ENCODE assay signal across 1 cellular context in the genomic region with DNA sequence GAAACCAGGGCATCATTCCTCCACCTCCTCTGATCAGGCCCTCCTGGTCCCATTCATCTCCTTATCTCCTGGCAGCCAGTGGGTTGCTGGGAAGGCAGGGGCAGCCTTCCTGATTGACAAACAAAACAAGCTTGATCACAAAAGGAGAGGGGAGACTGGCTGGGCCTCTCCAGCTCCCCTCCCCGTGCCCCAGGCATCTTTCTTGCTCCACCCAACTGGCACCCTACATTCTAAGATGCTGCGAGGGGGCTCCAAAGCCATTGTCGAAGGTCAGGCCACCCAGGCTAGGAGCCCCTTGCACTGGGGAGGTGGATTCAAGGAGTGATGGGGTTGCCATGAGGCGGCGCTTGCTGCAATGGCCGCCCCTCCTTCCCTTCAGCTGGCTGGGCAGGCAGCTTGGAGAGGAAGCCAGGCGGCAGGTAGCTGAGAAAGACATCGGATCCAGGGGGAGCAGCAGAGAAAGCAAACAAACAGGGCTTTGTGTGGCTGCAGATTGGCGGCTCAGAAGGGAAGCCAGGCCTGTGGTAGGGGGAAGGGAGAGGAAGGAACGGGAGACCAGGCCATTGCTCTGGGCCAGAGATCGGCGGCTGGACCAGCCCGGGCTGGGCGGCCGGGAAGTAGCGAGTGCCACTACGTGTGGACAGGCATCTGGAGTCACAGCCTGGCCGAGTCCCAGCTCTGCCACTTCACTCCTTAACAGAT.
TF ChIP-seq lines count a peak whose summit lies in the region.

No MANE protein-coding gene starts in this region.

TF ChIP-seq in HepG2, 621 proteins besides CTCF, POLR2A, EP300 and RAD21 (continued from another document and continues in another):
- TF ChIP-seq ZNF343 (CRISPR knock-in tag; IDR thresholded peaks at IDR 0.05) (no peak), DPF2 (CRISPR knock-in tag; IDR thresholded peaks at IDR 0.05; ENCODE audit: borderline replicate concordance, low read depth) (0 out of 2 replicates have a peak, but pooled peaks have one; percentile 14), FOXA1 (IDR thresholded peaks at IDR 0.05) (no peak), FOXA1 (CRISPR knock-in tag; IDR thresholded peaks at IDR 0.05) (peak; percentile 74), ZNF354B (CRISPR knock-in tag; IDR thresholded peaks at IDR 0.05) (no peak), IKZF4 (CRISPR knock-in tag; IDR thresholded peaks at IDR 0.05; ENCODE audit: borderline replicate concordance, low read depth, not compliant biosample characterization) (no peak), SIN3B (IDR thresholded peaks at IDR 0.05; ENCODE audit: low read length) (no peak), XBP1 (CRISPR knock-in tag; IDR thresholded peaks at IDR 0.05) (no peak), ZFX (CRISPR knock-in tag; IDR thresholded peaks at IDR 0.05; ENCODE audit: low read depth) (peak; percentile 80), ZNF737 (CRISPR knock-in tag; IDR thresholded peaks at IDR 0.05; ENCODE audit: borderline replicate concordance) (no peak), SKI (IDR thresholded peaks at IDR 0.05; ENCODE audit: partially characterized antibody) (no peak), ZFP90 (CRISPR knock-in tag; IDR thresholded peaks at IDR 0.05; ENCODE audit: borderline replicate concordance) (0 out of 2 replicates have a peak, but pooled peaks have one; percentile 63), ARNTL (CRISPR knock-in tag; IDR thresholded peaks at IDR 0.05) (no peak), CBX2 (IDR thresholded peaks at IDR 0.05; ENCODE audit: low read depth, low read length) (no peak), CBX2 (CRISPR knock-in tag; IDR thresholded peaks at IDR 0.05; ENCODE audit: low read depth) (no peak), ZNF382 (CRISPR knock-in tag; IDR thresholded peaks at IDR 0.05; ENCODE audit: borderline replicate concordance) (no peak), HNF1A (IDR thresholded peaks at IDR 0.05; ENCODE audit: low read depth) (no peak), HNF1A (CRISPR knock-in tag; IDR thresholded peaks at IDR 0.05; ENCODE audit: borderline replicate concordance) (no peak), JUNB (CRISPR knock-in tag; IDR thresholded peaks at IDR 0.05; ENCODE audit: borderline replicate concordance) (no peak), RORA (CRISPR knock-in tag; IDR thresholded peaks at IDR 0.05) (no peak), HOXA7 (CRISPR knock-in tag; IDR thresholded peaks at IDR 0.05) (no peak), MXD4 (CRISPR knock-in tag; IDR thresholded peaks at IDR 0.05) (no peak), TBX3 (IDR thresholded peaks at IDR 0.05; ENCODE audit: borderline replicate concordance) (no peak), ZNF24 (IDR thresholded peaks at IDR 0.05) (no peak), NCOA2 (CRISPR knock-in tag; IDR thresholded peaks at IDR 0.05) (no peak; the same call in 1 of the 2 replicates), BRCA1 (CRISPR knock-in tag; IDR thresholded peaks at IDR 0.05) (no peak), ZNF576 (CRISPR knock-in tag; IDR thresholded peaks at IDR 0.05) (0 out of 2 replicates have a peak, but pooled peaks have one; percentile 28), AHR (CRISPR knock-in tag; IDR thresholded peaks at IDR 0.05) (no peak), ZNF205 (CRISPR knock-in tag; IDR thresholded peaks at IDR 0.05) (no peak), HOXD1 (CRISPR knock-in tag; IDR thresholded peaks at IDR 0.05) (no peak), CEBPB (IDR thresholded peaks at IDR 0.05; ENCODE audit: borderline replicate concordance, low read depth, low read length) (no peak), TOE1 (CRISPR knock-in tag; IDR thresholded peaks at IDR 0.05) (no peak), ZNF781 (CRISPR knock-in tag; IDR thresholded peaks at IDR 0.05; ENCODE audit: borderline replicate concordance, not compliant biosample characterization) (no peak), DDIT3 (CRISPR knock-in tag; IDR thresholded peaks at IDR 0.05) (no peak), SMAD3 (CRISPR knock-in tag; IDR thresholded peaks at IDR 0.05) (0 out of 2 replicates have a peak, but pooled peaks have one; percentile 28), EED (CRISPR knock-in tag; IDR thresholded peaks at IDR 0.05) (no peak), ZNF34 (CRISPR knock-in tag; IDR thresholded peaks at IDR 0.05; ENCODE audit: borderline replicate concordance) (no peak), NAIF1 (CRISPR knock-in tag; IDR thresholded peaks at IDR 0.05; ENCODE audit: borderline replicate concordance) (0 out of 2 replicates have a peak, but pooled peaks have one; percentile 63), ZNF879 (CRISPR knock-in tag; IDR thresholded peaks at IDR 0.05) (no peak), ZBTB1 (CRISPR knock-in tag; IDR thresholded peaks at IDR 0.05; ENCODE audit: borderline replicate concordance) (no peak), NFE2L2 (IDR thresholded peaks at IDR 0.05; ENCODE audit: low read length) (no peak), SNAPC2 (CRISPR knock-in tag; IDR thresholded peaks at IDR 0.05) (no peak), TMF1 (CRISPR knock-in tag; IDR thresholded peaks at IDR 0.05; ENCODE audit: low read depth) (no peak), ZBTB8A (CRISPR knock-in tag; IDR thresholded peaks at IDR 0.05; ENCODE audit: borderline replicate concordance, low read depth) (no peak), ZNF777 (CRISPR knock-in tag; IDR thresholded peaks at IDR 0.05) (0 out of 2 replicates have a peak, but pooled peaks have one; percentile 32), ZNF768 (CRISPR knock-in tag; IDR thresholded peaks at IDR 0.05) (peak; percentile 45), CREB1 (IDR thresholded peaks at IDR 0.05) (no peak), CREB1 (CRISPR knock-in tag; IDR thresholded peaks at IDR 0.05) (no peak), DR1 (CRISPR knock-in tag; IDR thresholded peaks at IDR 0.05) (peak; percentile 49; the same call in 1 of the 2 replicates), ZNF496 (CRISPR knock-in tag; IDR thresholded peaks at IDR 0.05; ENCODE audit: insufficient replicate concordance) (no peak), RARA (CRISPR knock-in tag; IDR thresholded peaks at IDR 0.05) (no peak), ATF3 (CRISPR knock-in tag; IDR thresholded peaks at IDR 0.05) (0 out of 2 replicates have a peak, but pooled peaks have one; percentile 11), GZF1 (CRISPR knock-in tag; IDR thresholded peaks at IDR 0.05) (peak; percentile 6; the same call in 1 of the 2 replicates), PAWR (CRISPR knock-in tag; IDR thresholded peaks at IDR 0.05; ENCODE audit: borderline replicate concordance) (no peak), CAMTA2 (CRISPR knock-in tag; IDR thresholded peaks at IDR 0.05; ENCODE audit: borderline replicate concordance) (0 out of 2 replicates have a peak, but pooled peaks have one; percentile 48), ATF7 (IDR thresholded peaks at IDR 0.05) (no peak), ATF7 (CRISPR knock-in tag; IDR thresholded peaks at IDR 0.05) (no peak), ZNF790 (CRISPR knock-in tag; IDR thresholded peaks at IDR 0.05; ENCODE audit: borderline replicate concordance) (no peak), ZFP82 (CRISPR knock-in tag; IDR thresholded peaks at IDR 0.05; ENCODE audit: borderline replicate concordance) (no peak; the same call in 1 of the 2 replicates)
- TF ChIP-seq, protein P1, sequence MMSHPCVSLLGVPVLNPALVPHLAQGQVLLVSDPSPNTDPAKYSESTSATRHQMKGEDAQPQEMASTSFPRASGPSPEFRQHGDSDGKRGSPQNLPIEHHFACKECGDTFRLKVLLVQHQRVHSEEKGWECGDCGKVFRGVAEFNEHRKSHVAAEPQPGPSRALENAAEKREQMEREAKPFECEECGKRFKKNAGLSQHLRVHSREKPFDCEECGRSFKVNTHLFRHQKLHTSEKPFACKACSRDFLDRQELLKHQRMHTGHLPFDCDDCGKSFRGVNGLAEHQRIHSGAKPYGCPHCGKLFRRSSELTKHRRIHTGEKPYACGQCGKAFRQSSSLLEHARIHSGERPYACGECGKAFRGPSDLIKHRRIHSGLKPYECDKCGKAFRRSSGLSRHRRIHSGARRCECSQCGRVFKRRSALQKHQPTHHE (CRISPR knock-in tag; IDR thresholded peaks at IDR 0.05; ENCODE audit: borderline replicate concordance), result peak; percentile 66; the same call in 1 of the 2 replicates
- TF ChIP-seq, protein P2, sequence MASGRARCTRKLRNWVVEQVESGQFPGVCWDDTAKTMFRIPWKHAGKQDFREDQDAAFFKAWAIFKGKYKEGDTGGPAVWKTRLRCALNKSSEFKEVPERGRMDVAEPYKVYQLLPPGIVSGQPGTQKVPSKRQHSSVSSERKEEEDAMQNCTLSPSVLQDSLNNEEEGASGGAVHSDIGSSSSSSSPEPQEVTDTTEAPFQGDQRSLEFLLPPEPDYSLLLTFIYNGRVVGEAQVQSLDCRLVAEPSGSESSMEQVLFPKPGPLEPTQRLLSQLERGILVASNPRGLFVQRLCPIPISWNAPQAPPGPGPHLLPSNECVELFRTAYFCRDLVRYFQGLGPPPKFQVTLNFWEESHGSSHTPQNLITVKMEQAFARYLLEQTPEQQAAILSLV (CRISPR knock-in tag; IDR thresholded peaks at IDR 0.05; ENCODE audit: borderline replicate concordance), result no peak; the same call in 1 of the 2 replicates
- TF ChIP-seq, protein P3, sequence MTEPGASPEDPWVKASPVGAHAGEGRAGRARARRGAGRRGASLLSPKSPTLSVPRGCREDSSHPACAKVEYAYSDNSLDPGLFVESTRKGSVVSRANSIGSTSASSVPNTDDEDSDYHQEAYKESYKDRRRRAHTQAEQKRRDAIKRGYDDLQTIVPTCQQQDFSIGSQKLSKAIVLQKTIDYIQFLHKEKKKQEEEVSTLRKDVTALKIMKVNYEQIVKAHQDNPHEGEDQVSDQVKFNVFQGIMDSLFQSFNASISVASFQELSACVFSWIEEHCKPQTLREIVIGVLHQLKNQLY (CRISPR knock-in tag; IDR thresholded peaks at IDR 0.05), result no peak
- TF ChIP-seq, protein P4, sequence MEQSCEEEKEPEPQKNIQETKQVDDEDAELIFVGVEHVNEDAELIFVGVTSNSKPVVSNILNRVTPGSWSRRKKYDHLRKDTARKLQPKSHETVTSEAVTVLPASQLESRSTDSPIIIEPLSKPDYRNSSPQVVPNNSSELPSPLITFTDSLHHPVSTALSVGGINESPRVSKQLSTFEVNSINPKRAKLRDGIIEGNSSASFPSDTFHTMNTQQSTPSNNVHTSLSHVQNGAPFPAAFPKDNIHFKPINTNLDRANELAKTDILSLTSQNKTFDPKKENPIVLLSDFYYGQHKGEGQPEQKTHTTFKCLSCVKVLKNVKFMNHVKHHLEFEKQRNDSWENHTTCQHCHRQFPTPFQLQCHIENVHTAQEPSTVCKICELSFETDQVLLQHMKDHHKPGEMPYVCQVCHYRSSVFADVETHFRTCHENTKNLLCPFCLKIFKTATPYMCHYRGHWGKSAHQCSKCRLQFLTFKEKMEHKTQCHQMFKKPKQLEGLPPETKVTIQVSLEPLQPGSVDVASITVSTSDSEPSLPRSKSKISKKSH (CRISPR knock-in tag; IDR thresholded peaks at IDR 0.05; ENCODE audit: borderline replicate concordance), result 0 out of 2 replicates have a peak, but pooled peaks have one; percentile 9
